8 cellular contexts compared by ENCODE assay signal in the genomic region with DNA sequence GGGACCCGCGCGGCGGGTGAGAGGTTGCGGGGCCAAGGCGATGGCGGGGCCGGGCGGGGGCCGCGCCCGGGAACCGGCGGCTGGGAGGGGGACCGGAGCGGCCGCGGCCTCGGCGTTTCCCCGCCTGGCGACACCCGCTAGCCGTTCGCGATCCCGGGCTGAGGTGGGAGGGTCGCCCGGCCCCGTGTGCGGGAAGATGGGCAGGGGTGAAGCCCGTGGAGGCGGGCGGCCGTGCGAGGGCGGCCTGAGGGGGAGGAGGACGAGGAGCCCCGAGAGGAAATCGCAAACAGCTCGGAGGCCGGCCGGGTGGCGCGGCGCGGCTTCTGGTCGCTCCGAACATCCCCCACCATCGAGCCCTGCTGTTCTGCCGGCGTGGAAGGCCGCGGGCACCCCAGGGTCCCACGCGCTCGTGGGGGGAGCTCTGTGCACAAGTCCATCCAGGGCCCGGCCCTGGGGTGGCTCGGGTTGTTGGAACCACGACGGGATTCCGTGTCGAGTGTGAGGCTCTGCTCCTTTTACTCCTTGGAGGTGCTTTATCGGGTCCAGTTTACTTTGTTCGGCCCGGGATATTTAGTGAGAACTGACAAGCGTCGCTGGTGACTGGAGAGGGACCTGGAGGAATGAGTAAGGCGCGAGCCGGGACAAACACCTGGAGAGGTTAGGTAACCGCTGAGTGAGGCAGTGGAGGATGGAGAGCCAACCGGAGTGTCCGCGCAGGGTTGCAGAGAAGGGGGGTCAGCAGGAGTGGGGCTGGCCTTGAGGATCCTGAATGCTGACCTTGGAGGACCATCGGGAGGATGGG. TPM values are rescaled to one million over a fixed set of nuclear protein-coding genes. Genes with fewer than 3 reads are reported as not detected.
DNase-seq lines count a peak whose midpoint lies in the region; ATAC-seq and TF ChIP-seq lines count a peak whose summit lies in the region.

No MANE protein-coding gene starts in this region.

- H2AFZ ChIP-seq in neuron (ENCODE audit: low read depth, low read length): peak overlapping the region; percentile 27

- H3K4me3 ChIP-seq in neuron (ENCODE audit: low read length): peak overlapping the region; percentile 59
- H3K4me3 ChIP-seq in upper lobe of right lung: peak overlapping the region; percentile 76

- peak; percentile 40 for DNase-seq in OCI-M1 (lab: John Stamatoyannopoulos, UW)
- DNase-seq in activated naive CD4-positive, alpha-beta T cell (lab: John Stamatoyannopoulos, UW): peak in 3 of 4 experiments; percentile 13 to 46 (median 38)
- peak; percentile 10 for DNase-seq in germinal center (ENCODE audit: low spot score)
- peak; percentile 81 for DNase-seq in upper lobe of right lung

- H3K27me3 ChIP-seq in neuron (ENCODE audit: insufficient read depth, low read length): no peaks in the 10 kb centered on the region
- no peaks in the 10 kb centered on the region for H3K27me3 ChIP-seq in upper lobe of right lung

- H3K36me3 ChIP-seq in neuron (ENCODE audit: insufficient read depth, low read length) (no peaks in the 10 kb centered on the region), upper lobe of right lung (no peaks in the 10 kb centered on the region)

- H3K4me1 ChIP-seq in neuron (ENCODE audit: insufficient read depth, low read length): peaks cover 9% of the 10 kb centered on the region
- H3K4me1 ChIP-seq in upper lobe of right lung: peaks cover 27% of the 10 kb centered on the region

- no peak for TF ChIP-seq CTCF in 22Rv1 (IDR thresholded peaks at IDR 0.05)
- TF ChIP-seq CTCF in upper lobe of right lung (IDR thresholded peaks at IDR 0.05): no peak

- intact Hi-C loops in upper lobe of right lung (cut with DNase I): no loop called here

- H3K9me3 ChIP-seq in neuron (ENCODE audit: low read length) (no peaks in the 10 kb centered on the region), upper lobe of right lung (no peaks in the 10 kb centered on the region)

- ATAC-seq in GM18519 (IDR thresholded peaks at IDR 0.05; ENCODE audit: low FRiP score, unreplicated experiment) (peak; percentile 17), HG03045 (IDR thresholded peaks at IDR 0.05; ENCODE audit: unreplicated experiment) (peak; percentile 46), upper lobe of right lung (peak; percentile 73)

- H3K27ac ChIP-seq in 22Rv1 (peak overlapping the region; percentile 67), upper lobe of right lung (peak overlapping the region; percentile 90)

RNA-seq across cellular contexts. Expression of gene CRTC3, which starts 0.7 kb away (rescaled TPM):
- 49.0 TPM for total RNA-seq in upper lobe of right lung

Comparison
In these comparisons a context has a peak if more than half of its experiments do, and no peak if none do; other contexts are left out.
1. Peak in every context shown above with its lines: DNase-seq, ATAC-seq, H3K4me3 ChIP-seq and H3K27ac ChIP-seq.
2. ATAC-seq: peak in every context shown above with its lines; median percentile 73 in upper lobe of right lung; 46 in HG03045; 17 in GM18519.
3. DNase-seq: peak in every context shown above with its lines; median percentile 81 in upper lobe of right lung; 40 in OCI-M1; 38 in activated naive CD4-positive, alpha-beta T cell; 10 in germinal center.